In the genomic region with DNA sequence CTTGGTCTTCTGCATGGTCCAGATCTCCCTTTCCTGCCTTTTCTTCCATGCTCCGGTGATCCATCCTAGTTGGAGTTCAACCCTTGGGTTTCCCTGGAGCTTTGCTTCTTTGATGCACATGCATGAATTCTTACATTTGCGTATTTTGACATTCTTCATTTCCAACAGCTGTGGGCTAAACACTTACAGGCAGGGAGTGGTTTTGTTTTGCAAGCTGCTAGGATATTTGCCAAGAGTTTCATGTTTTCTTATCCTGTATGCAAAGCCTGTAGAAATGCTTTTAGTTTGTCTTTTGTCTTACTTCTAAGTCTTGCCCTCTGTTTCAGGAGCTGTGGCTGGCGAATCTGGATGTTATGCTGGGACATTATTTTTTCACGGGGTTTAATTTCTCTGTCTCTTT, we compare ENCODE assay signal across 13 cellular contexts.
"Had no signal": no experiment of that assay in that cellular context is flagged by ENCODE, and none has a peak within 500 bp of the region (broad histone marks: within the 10 kb centered on the region; RNA-seq: fewer than 3 reads in every experiment).

No MANE protein-coding gene starts in this region.

- DNase-seq: activated CD4-positive, alpha-beta memory T cell treated with anti-CD3 and anti-CD28 coated beads for 36 hours; activated gamma-delta T cell treated with Interleukin-2 at 50 U/mL for 16 hours; activated naive CD8-positive, alpha-beta T cell treated with anti-CD3 and anti-CD28 coated beads for 36 hours; activated T-cell treated with anti-CD3 and anti-CD28 coated beads, Interleukin-2, amount 50 U/mL, for 72 hours; left ventricle myocardium inferior; mesendoderm; ovary; stimulated activated CD4-positive, alpha-beta T cell treated with anti-CD3 and anti-CD28 coated beads, Interleukin-4, amount 100 ng/mL, for 24 hours; T-cell; T1000 had no signal

- H3K27ac ChIP-seq: ascending aorta, left ventricle myocardium inferior, ovary, tibial nerve, vagina had no signal

- H3K27me3 ChIP-seq: ascending aorta, ovary, tibial nerve, vagina had no signal

- H3K36me3 ChIP-seq: ascending aorta, left ventricle myocardium inferior, ovary, tibial nerve, vagina had no signal

- H3K4me1 ChIP-seq: ascending aorta, left ventricle myocardium inferior, vagina had no signal

- H3K4me3 ChIP-seq: ascending aorta, left ventricle myocardium inferior, ovary, tibial nerve, vagina had no signal

- H3K9me3 ChIP-seq: ascending aorta, left ventricle myocardium inferior, vagina had no signal
